28 cellular contexts compared by ENCODE assay signal in the genomic region with DNA sequence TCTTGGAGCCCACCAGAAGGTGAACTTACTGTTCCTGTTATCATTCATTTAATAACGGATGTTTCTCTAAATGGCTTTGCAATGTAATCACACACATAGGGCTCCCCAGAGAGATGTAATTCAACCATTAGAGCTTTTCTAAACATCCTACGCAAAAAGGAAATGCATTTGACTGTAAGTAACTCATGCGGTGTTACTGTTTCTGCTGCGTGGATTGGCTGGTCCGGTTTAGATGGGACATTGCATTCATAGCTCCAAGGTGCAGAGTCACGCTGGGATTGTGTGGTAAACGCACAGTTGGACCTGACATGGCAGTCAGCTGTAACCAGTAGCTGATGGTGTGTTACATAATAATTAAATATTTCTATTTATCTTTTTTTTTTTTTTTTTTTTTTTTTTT.
"Had no signal": no experiment of that assay in that cellular context is flagged by ENCODE, and none has a peak within 500 bp of the region (broad histone marks: within the 10 kb centered on the region; RNA-seq: fewer than 3 reads in every experiment).

No MANE protein-coding gene starts in this region.

- H3K9me3 ChIP-seq: adrenal gland, colonic mucosa, SJCRH30 had no signal

- H3K27ac ChIP-seq: adrenal gland, colonic mucosa, SJCRH30, SK-N-MC had no signal

- H3K4me1 ChIP-seq: colonic mucosa, SJCRH30 had no signal

- H3K36me3 ChIP-seq: colonic mucosa had no signal

- H3K27me3 ChIP-seq: adrenal gland, colonic mucosa, SJCRH30 had no signal

- DNase-seq: activated CD4-positive, alpha-beta T cell treated with anti-CD3 and anti-CD28 coated beads, Interleukin-2, amount 10 ng/mL, durations not matched to agents 24 days and 14 days; activated CD4-positive, alpha-beta T cell treated with anti-CD3 and anti-CD28 coated beads, Interleukin-2, amount 50 U/mL, for 4 hours; activated CD8-positive, alpha-beta T cell treated with anti-CD3 and anti-CD28 coated beads for 36 hours; activated effector memory CD4-positive, alpha-beta T cell treated with anti-CD3 and anti-CD28 coated beads, Interleukin-2, amount 50 U/mL, for 16 hours; activated naive CD4-positive, alpha-beta T cell treated with Interleukin-2 at 50 U/mL for 16 hours; activated T-cell treated with anti-CD3 and anti-CD28 coated beads, Interleukin-2, amount 50 U/mL, for 1 hour; activated T-cell treated with anti-CD3 and anti-CD28 coated beads, Interleukin-2, amount 50 U/mL, for 72 hours; adrenal gland; cerebellar nuclear complex; colonic mucosa; NCI-H1092 treated with DMSO at 0.1 percent for 48 hours; NCI-H187; NCI-H2029 treated with DMSO at 0.1 percent for 48 hours; NCI-H2107; NCI-H510A; NCI-H526 treated with DMSO at 0.1 percent for 48 hours; SHP77; SJCRH30 had no signal

- H3K27me3 Mint-ChIP-seq: activated CD4-positive, alpha-beta T cell treated with anti-CD3 and anti-CD28 coated beads, Interleukin-2, amount 10 ng/mL, durations not matched to agents 24 days and 14 days; activated CD8-positive, alpha-beta T cell treated with anti-CD3 and anti-CD28 coated beads for 36 hours; activated T-helper 17 cell treated with anti-CD3 and anti-CD28 coated beads, Interleukin-2, amount 50 U/mL, for 72 hours had no signal

- H3K4me3 ChIP-seq: adrenal gland, colonic mucosa, K562, SJCRH30, SK-N-MC had no signal

- ATAC-seq: activated CD8-positive, alpha-beta T cell treated with anti-CD3 and anti-CD28 coated beads for 36 hours; activated naive CD4-positive, alpha-beta T cell treated with anti-CD3 and anti-CD28 coated beads, Interleukin-2, amount 50 U/mL, for 72 hours; activated T-cell treated with anti-CD3 and anti-CD28 coated beads, Interleukin-2, amount 50 U/mL, for 72 hours; activated T-helper 17 cell treated with anti-CD3 and anti-CD28 coated beads, Interleukin-2, amount 50 U/mL, for 72 hours; K562; Panc1 had no signal

- H3K36me3 Mint-ChIP-seq: activated naive CD4-positive, alpha-beta T cell treated with anti-CD3 and anti-CD28 coated beads, Interleukin-2, amount 50 U/mL, for 72 hours had no signal

- H3K9me3 Mint-ChIP-seq: activated CD4-positive, alpha-beta T cell treated with anti-CD3 and anti-CD28 coated beads, Interleukin-2, amount 10 ng/mL, durations not matched to agents 24 days and 14 days; activated CD8-positive, alpha-beta T cell treated with anti-CD3 and anti-CD28 coated beads for 36 hours; activated naive CD4-positive, alpha-beta T cell treated with anti-CD3 and anti-CD28 coated beads, Interleukin-2, amount 50 U/mL, for 72 hours; activated T-cell treated with anti-CD3 and anti-CD28 coated beads, Interleukin-2, amount 50 U/mL, for 72 hours; activated T-helper 17 cell treated with anti-CD3 and anti-CD28 coated beads, Interleukin-2, amount 50 U/mL, for 72 hours; T-helper 1 cell treated with Interleukin-12 subunit alpha and Interleukin-12 subunit beta and Interleukin-4 antibody, amounts not matched to agents 30 μg/mL and 1 μg/mL, for 36 hours had no signal

- H3K4me3 Mint-ChIP-seq: activated CD4-positive, alpha-beta T cell treated with anti-CD3 and anti-CD28 coated beads, Interleukin-2, amount 10 ng/mL, durations not matched to agents 24 days and 14 days; activated CD8-positive, alpha-beta T cell treated with anti-CD3 and anti-CD28 coated beads for 36 hours; activated T-cell treated with anti-CD3 and anti-CD28 coated beads, Interleukin-2, amount 50 U/mL, for 72 hours; activated T-helper 17 cell treated with anti-CD3 and anti-CD28 coated beads, Interleukin-2, amount 50 U/mL, for 72 hours; brain; T-helper 1 cell treated with Interleukin-12 subunit alpha and Interleukin-12 subunit beta and Interleukin-4 antibody, amounts not matched to agents 30 μg/mL and 1 μg/mL, for 36 hours; T-helper 2 cell treated with Interferon-gamma antibody and Interleukin-4, amounts not matched to agents 5 μg/mL and 100 μg/mL, for 36 hours had no signal

- FAIRE-seq: bronchial epithelial cell, K562, TTC549 had no signal

- H3K27ac Mint-ChIP-seq: activated CD4-positive, alpha-beta T cell treated with anti-CD3 and anti-CD28 coated beads, Interleukin-2, amount 10 ng/mL, durations not matched to agents 24 days and 14 days; activated CD8-positive, alpha-beta T cell treated with anti-CD3 and anti-CD28 coated beads for 36 hours; activated naive CD4-positive, alpha-beta T cell treated with anti-CD3 and anti-CD28 coated beads, Interleukin-2, amount 50 U/mL, for 72 hours; activated T-cell treated with anti-CD3 and anti-CD28 coated beads, Interleukin-2, amount 50 U/mL, for 72 hours; activated T-helper 17 cell treated with anti-CD3 and anti-CD28 coated beads, Interleukin-2, amount 50 U/mL, for 72 hours; T-helper 1 cell treated with Interleukin-12 subunit alpha and Interleukin-12 subunit beta and Interleukin-4 antibody, amounts not matched to agents 30 μg/mL and 1 μg/mL, for 36 hours; T-helper 2 cell treated with Interferon-gamma antibody and Interleukin-4, amounts not matched to agents 5 μg/mL and 100 μg/mL, for 36 hours had no signal
